ENCODE assay signal across 8 cellular contexts in genomic region chr13:113758651-113759524, GRCh38. TPM values are rescaled to one million over a fixed set of nuclear protein-coding genes. Genes with fewer than 3 reads are reported as not detected.
DNase-seq lines count a peak whose midpoint lies in the region; ATAC-seq, FAIRE-seq and TF ChIP-seq lines count a peak whose summit lies in the region.

Gene TMEM255B (plus strand): TSS chr13:113759226. CDS start chr13:113759270, 44 bp downstream.

- TF ChIP-seq POLR2A in GM12891 (IDR thresholded peaks at IDR 0.05; ENCODE audit: low read depth, low read length): no peak

- H3K27ac ChIP-seq in cingulate gyrus (ENCODE audit: low read depth, low read length): peak within 1 kb of the TSS; percentile 62

- peak; percentile 78 for FAIRE-seq in GM12891 (lab: Jason Lieb, UNC)

- ATAC-seq in HG02884 (IDR thresholded peaks at IDR 0.05; ENCODE audit: unreplicated experiment): peak; percentile 84
- no peak for ATAC-seq in GM18870 (IDR thresholded peaks at IDR 0.05; ENCODE audit: unreplicated experiment)

- peak; percentile 96 for DNase-seq in GM12891 (ENCODE audit: insufficient read length, low spot score)
- DNase-seq in NCI-H2227 (lab: John Stamatoyannopoulos, UW; ENCODE audit: unreplicated experiment): peak; percentile 74
- peak; percentile 81 for DNase-seq in activated CD4-positive, alpha-beta T cell treated with anti-CD3 and anti-CD28 coated beads for 48 hours
- DNase-seq in kidney tubule cell (ENCODE audit: low spot score): peak; percentile 69
- DNase-seq in stimulated activated CD4-positive, alpha-beta T cell treated with anti-CD3 and anti-CD28 coated beads, Interleukin-1b, Interleukin-23, amount 100 ng/mL, for 1 hour (ENCODE audit: low read depth in 2 of 2): peak; percentile 24 to 68

TF ChIP-seq in GM12891, 5 proteins besides CTCF, POLR2A, EP300 and RAD21:
- TF ChIP-seq POU2F2 (IDR thresholded peaks at IDR 0.05; ENCODE audit: low read depth, low read length) (no peak), POLR2AphosphoS5 (IDR thresholded peaks at IDR 0.05; ENCODE audit: low read depth, low read length) (no peak), PAX5 (IDR thresholded peaks at IDR 0.05; ENCODE audit: insufficient read depth, low read length, severe bottlenecking) (no peak), TAF1 (IDR thresholded peaks at IDR 0.05; ENCODE audit: low read depth, low read length) (no peak), SPI1 (IDR thresholded peaks at IDR 0.05; ENCODE audit: low read depth, low read length) (no peak)

RNA-seq across cellular contexts. Expression of gene TMEM255B, which starts in this region (rescaled TPM):
- polyA plus RNA-seq in GM12891 (2012; ENCODE audit: low read depth, missing spikeins): 0.82 TPM

Comparison
In these comparisons a context has a peak if more than half of its experiments do, and no peak if none do; other contexts are left out.
1. DNase-seq: peak in every context shown above with its lines; median percentile 96 in GM12891; 81 in activated CD4-positive, alpha-beta T cell treated with anti-CD3 and anti-CD28 coated beads for 48 hours; 74 in NCI-H2227; 69 in kidney tubule cell; 46 in stimulated activated CD4-positive, alpha-beta T cell treated with anti-CD3 and anti-CD28 coated beads, Interleukin-1b, Interleukin-23, amount 100 ng/mL, for 1 hour.